In the genomic region with DNA sequence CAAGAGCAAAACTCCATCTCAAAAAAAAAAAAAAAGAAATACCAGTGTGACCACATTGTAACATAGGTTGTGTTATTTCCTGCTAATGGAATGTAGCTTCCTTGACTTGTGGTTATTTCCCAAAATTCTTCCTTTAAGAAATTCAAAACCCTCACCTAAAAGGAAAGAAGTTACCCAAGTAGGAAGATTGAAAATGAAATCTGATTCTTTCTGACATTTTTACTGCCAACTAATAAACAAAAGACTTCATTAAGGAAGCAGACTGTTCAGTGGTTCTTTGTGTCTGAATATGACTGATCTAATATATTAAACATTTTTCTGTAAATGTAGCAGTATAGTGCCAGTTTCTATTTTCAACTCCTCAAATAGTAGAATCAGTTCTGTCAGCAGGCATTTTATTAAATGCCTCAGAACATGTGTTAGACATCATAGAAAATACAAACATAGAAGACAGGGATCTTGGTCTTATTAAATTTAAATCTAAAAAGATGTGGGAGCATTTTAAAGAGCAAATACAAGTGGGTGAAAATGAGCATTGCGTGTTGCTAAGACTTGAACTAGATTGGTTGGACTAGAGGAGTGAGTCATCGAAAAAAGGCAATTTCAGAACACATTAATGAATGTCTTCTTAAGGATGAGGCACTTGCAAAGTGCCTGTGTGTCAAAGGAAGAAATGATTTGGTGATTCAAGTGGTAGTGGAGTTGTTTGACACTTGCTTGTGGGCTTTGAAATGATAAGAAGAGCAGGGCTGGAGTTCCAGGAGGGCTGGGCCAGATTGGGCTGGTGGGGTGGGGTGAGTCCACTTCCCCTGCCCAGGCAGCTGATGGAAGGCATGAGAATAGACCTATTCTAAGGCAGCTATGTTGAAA, we compare ENCODE assay signal across 1 cellular context.
TF ChIP-seq lines count a peak whose summit lies in the region.

No MANE protein-coding gene starts in this region.

TF ChIP-seq in GM12878, 131 proteins besides CTCF, POLR2A, EP300 and RAD21:
- TF ChIP-seq, protein P1, sequence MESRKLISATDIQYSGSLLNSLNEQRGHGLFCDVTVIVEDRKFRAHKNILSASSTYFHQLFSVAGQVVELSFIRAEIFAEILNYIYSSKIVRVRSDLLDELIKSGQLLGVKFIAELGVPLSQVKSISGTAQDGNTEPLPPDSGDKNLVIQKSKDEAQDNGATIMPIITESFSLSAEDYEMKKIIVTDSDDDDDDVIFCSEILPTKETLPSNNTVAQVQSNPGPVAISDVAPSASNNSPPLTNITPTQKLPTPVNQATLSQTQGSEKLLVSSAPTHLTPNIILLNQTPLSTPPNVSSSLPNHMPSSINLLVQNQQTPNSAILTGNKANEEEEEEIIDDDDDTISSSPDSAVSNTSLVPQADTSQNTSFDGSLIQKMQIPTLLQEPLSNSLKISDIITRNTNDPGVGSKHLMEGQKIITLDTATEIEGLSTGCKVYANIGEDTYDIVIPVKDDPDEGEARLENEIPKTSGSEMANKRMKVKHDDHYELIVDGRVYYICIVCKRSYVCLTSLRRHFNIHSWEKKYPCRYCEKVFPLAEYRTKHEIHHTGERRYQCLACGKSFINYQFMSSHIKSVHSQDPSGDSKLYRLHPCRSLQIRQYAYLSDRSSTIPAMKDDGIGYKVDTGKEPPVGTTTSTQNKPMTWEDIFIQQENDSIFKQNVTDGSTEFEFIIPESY (IDR thresholded peaks at IDR 0.05), result no peak
- TF ChIP-seq ZSCAN29 (IDR thresholded peaks at IDR 0.05) (no peak), RELA (IDR thresholded peaks at IDR 0.05; ENCODE audit: borderline replicate concordance, partially characterized antibody) (no peak), CBFB (IDR thresholded peaks at IDR 0.05; ENCODE audit: low read depth) (no peak), STAT3 (IDR thresholded peaks at IDR 0.05; ENCODE audit: low read depth, low read length) (no peak), ZBED1 (IDR thresholded peaks at IDR 0.05; ENCODE audit: borderline replicate concordance) (no peak), ZNF622 (IDR thresholded peaks at IDR 0.05) (no peak), SMC3 (IDR thresholded peaks at IDR 0.05; ENCODE audit: borderline replicate concordance, low read length) (no peak), KAT2A (conservative IDR thresholded peaks at IDR 0.05; ENCODE audit: control insufficient read depth, low read depth, low read length) (no peak), SREBF1 (IDR thresholded peaks at IDR 0.05; ENCODE audit: low read length) (no peak), TCF7 (IDR thresholded peaks at IDR 0.05; ENCODE audit: borderline replicate concordance) (no peak), ZNF274 (IDR thresholded peaks at IDR 0.05; ENCODE audit: insufficient read depth, insufficient read length) (no peak), EED (IDR thresholded peaks at IDR 0.05; ENCODE audit: low read depth) (no peak), TAF1 (IDR thresholded peaks at IDR 0.05; ENCODE audit: borderline replicate concordance, low read depth, low read length) (no peak), KDM1A (IDR thresholded peaks at IDR 0.05; ENCODE audit: borderline replicate concordance) (no peak), PML (IDR thresholded peaks at IDR 0.05; ENCODE audit: low read length) (no peak), BRCA1 (IDR thresholded peaks at IDR 0.05; ENCODE audit: low read depth, low read length) (no peak)
- TF ChIP-seq, protein P2, sequence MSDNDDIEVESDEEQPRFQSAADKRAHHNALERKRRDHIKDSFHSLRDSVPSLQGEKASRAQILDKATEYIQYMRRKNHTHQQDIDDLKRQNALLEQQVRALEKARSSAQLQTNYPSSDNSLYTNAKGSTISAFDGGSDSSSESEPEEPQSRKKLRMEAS (IDR thresholded peaks at IDR 0.05; ENCODE audit: low read depth, low read length), result no peak
